Comparison of ENCODE assay signal across 9 cellular contexts in the genomic region with DNA sequence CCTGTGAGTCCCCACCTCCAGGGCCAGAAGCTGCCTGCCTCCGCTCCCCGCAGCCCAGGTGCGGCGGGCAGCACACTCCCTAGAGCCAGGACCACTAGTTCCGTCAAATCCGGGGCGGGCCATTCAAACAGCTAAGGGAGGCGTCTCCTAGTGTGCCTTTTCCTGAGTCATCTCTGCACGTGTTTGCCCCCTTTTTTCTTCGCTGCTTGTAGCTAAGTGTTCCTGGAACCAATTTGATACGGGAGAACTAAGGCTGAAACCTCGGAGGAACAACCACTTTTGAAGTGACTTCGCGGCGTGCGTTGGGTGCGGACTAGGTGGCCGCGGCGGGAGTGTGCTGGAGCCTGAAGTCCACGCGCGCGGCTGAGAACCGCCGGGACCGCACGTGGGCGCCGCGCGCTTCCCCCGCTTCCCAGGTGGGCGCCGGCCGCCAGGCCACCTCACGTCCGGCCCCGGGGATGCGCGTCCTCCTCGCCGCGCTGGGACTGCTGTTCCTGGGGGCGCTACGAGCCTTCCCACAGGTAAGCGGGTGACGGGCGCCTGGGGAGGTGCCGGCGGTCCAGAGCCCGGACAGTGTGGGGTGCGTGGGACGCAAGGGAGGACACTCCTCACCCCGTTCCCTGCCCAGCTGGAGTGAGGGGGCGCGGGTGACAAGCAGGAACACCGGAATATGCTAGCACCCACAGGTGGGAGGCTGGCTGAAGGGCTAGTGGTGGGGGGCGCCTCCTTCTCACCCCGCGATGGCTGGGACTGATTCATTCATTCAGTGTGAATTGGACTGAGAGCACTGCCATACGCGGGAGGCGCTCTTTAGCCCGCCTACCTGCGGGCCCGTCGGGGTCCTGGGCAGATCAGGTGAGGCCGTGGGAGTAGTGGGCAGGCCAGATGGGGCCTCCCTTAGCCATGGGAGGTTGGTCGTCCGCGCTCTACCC. TPM values are rescaled to one million over a fixed set of nuclear protein-coding genes. Genes with fewer than 3 reads are reported as not detected.
DNase-seq lines count a peak whose midpoint lies in the region; ATAC-seq, FAIRE-seq and TF ChIP-seq lines count a peak whose summit lies in the region.
"Had no signal": no experiment of that assay in that cellular context is flagged by ENCODE, and none has a peak within 500 bp of the region (broad histone marks: within the 10 kb centered on the region; RNA-seq: fewer than 3 reads in every experiment).

Gene TNFRSF8, plus strand, starts transcription at position 163 of the 932 bp plus-strand sequence. Its CDS starts 296 bp downstream, at position 459.

- no peak within 1 kb of the TSS for H3K4me3 Mint-ChIP-seq in astrocyte (ENCODE audit: unreplicated experiment)
- H3K4me3 Mint-ChIP-seq in nephron = peak within 1 kb of the TSS; percentile 41 to 46 (median 42)

- H3K27ac Mint-ChIP-seq in astrocyte (ENCODE audit: unreplicated experiment) (no peak within 1 kb of the TSS), nephron (no peak within 1 kb of the TSS)

- H3K9ac ChIP-seq in astrocyte (ENCODE audit: low read length) = no peak within 1 kb of the TSS

- H3K79me2 ChIP-seq in astrocyte (ENCODE audit: insufficient read depth, low read length) = no peaks in the 10 kb centered on the region

- no peak for ATAC-seq in GM18517 (IDR thresholded peaks at IDR 0.05; ENCODE audit: unreplicated experiment)

- DNase-seq in ELF-1 (ENCODE audit: low read depth, low spot score) = peak; percentile 62
- DNase-seq in astrocyte (ENCODE audit: low read depth) = no peak
- DNase-seq in NCI-H2081 treated with DMSO at 0.1 percent for 48 hours (lab: John Stamatoyannopoulos, UW) = no peak
- DNase-seq in cortex of kidney (lab: John Stamatoyannopoulos, UW) = no peak
- DNase-seq in NCI-H1092 treated with DMSO at 0.1 percent for 48 hours (lab: John Stamatoyannopoulos, UW) = no peak

- H3K27me3 Mint-ChIP-seq in astrocyte (ENCODE audit: low read depth, unreplicated experiment) (peaks cover 28% of the 10 kb centered on the region), nephron (ENCODE audit: low read depth) (peaks cover 68% of the 10 kb centered on the region)

- TF ChIP-seq CTCF in astrocyte (IDR thresholded peaks at IDR 0.05; ENCODE audit: insufficient read depth, low read depth, low read length) (no peak), nephron (IDR thresholded peaks at IDR 0.05; ENCODE audit: unreplicated experiment in 3 of 3) (no peak)

- H3K4me3 ChIP-seq in astrocyte (ENCODE audit: insufficient read depth, low read depth, low read length) = no peak within 1 kb of the TSS
- H3K4me3 ChIP-seq: HAP-1 had no signal

- FAIRE-seq in astrocyte (lab: Jason Lieb, UNC) = no peak

- no peaks in the 10 kb centered on the region for H4K20me1 ChIP-seq in astrocyte (ENCODE audit: insufficient read depth, low read length)

- peaks cover 45% of the 10 kb centered on the region for H3K27me3 ChIP-seq in astrocyte (ENCODE audit: insufficient read depth, low read length)

- H3K4me1 Mint-ChIP-seq in astrocyte (ENCODE audit: low read depth, unreplicated experiment) = peaks cover 9% of the 10 kb centered on the region
- peaks cover 17% of the 10 kb centered on the region for H3K4me1 Mint-ChIP-seq in nephron

- H3K36me3 ChIP-seq in KOPT-K1 (ENCODE audit: insufficient read depth, low read length) = no peaks in the 10 kb centered on the region
- H3K36me3 ChIP-seq in astrocyte (ENCODE audit: insufficient read depth, low read length) = no peaks in the 10 kb centered on the region
- H3K36me3 ChIP-seq: HAP-1 had no signal

- no peak within 1 kb of the TSS for H2AFZ ChIP-seq in astrocyte (ENCODE audit: low read depth, low read length)

- H3K9me3 Mint-ChIP-seq in astrocyte (ENCODE audit: unreplicated experiment) (peaks cover 2% of the 10 kb centered on the region), nephron (peaks cover 8% of the 10 kb centered on the region)

- H3K27ac ChIP-seq in KOPT-K1 (ENCODE audit: low read depth, low read length, poor library complexity, severe bottlenecking) (peak within 1 kb of the TSS; percentile 56), astrocyte (ENCODE audit: low read depth, low read length) (no peak within 1 kb of the TSS)

- H3K36me3 Mint-ChIP-seq in astrocyte (ENCODE audit: low read depth, unreplicated experiment) (peaks cover 1% of the 10 kb centered on the region), nephron (ENCODE audit: low read depth) (peaks cover 3% of the 10 kb centered on the region)

- H3K4me2 ChIP-seq in astrocyte (ENCODE audit: low read length) = peak within 1 kb of the TSS; percentile 59

- H3K4me1 ChIP-seq in astrocyte (ENCODE audit: insufficient read depth, low read length) = peaks cover 6% of the 10 kb centered on the region

- H3K9me3 ChIP-seq in KOPT-K1 (ENCODE audit: insufficient read depth, low read length, poor library complexity, severe bottlenecking) (no peaks in the 10 kb centered on the region), astrocyte (ENCODE audit: insufficient read depth, low read depth, low read length) (no peaks in the 10 kb centered on the region)

RNA-seq across cellular contexts. Expression of gene TNFRSF8, which starts in this region (rescaled TPM):
- 0.16 and 0.22 TPM in 2 replicates for total RNA-seq in astrocyte
